Comparison of ENCODE assay signal across 24 cellular contexts in the genomic region with DNA sequence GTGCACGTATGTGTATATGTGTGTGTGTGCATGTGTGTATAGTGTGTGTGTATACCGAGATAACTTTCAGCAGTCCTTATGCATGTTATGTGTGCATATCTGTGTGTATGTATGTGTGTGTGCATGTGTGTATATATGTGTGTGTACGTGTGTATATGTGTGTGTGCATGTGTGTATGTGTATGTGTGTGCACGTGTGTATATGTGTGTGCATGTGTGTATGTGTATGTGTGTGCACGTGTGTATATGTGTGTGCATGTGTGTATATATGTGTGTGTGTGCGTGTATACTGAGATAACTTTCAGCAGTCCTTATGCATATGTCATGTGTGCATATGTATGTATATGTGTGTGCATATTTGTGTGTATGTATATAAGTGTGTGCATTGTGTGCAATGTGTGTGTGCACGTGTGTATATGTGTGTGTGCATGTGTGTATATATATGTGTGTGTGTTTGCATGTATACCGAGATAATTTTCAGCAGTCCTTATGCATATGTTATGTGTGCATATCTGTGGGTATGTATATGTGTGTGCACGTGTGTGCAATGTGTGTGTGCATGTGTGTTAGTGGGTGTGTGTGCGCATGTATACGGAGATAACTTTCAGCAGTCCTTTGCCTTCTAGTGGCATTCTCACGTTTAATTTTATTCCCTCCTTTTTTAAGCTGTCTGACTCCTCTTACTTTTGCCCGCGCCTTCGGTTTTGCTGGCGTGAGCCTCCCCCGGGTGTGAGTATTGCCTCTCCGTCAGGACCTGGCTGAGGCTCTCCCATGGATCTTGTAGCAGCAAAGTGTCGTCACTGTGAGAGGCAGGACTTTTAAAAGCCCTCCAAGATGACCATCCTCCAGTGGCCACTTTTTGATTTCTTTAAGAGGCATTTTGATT.
"Had no signal": no experiment of that assay in that cellular context is flagged by ENCODE, and none has a peak within 500 bp of the region (broad histone marks: within the 10 kb centered on the region; RNA-seq: fewer than 3 reads in every experiment).

No MANE protein-coding gene starts in this region.

- H3K79me2 ChIP-seq: parathyroid adenoma had no signal

- H3K36me3 ChIP-seq: cardiac muscle cell, esophagus muscularis mucosa, heart right ventricle, lower lobe of right lung, sigmoid colon, thoracic aorta, upper lobe of left lung had no signal

- H3K27me3 ChIP-seq: cardiac muscle cell, sigmoid colon, upper lobe of left lung had no signal

- H3K4me3 Mint-ChIP-seq: activated CD4-positive, alpha-beta memory T cell treated with anti-CD3 and anti-CD28 coated beads, Interleukin-2, amount 10 ng/mL, durations not matched to agents 7 days and 5 days; activated CD8-positive, alpha-beta memory T cell treated with anti-CD3 and anti-CD28 coated beads, Interleukin-2, amount 10 ng/mL, durations not matched to agents 7 days and 5 days; activated naive CD8-positive, alpha-beta T cell treated with anti-CD3 and anti-CD28 coated beads for 36 hours; activated T-helper 17 cell treated with anti-CD3 and anti-CD28 coated beads, Interleukin-2, amount 50 U/mL, for 72 hours; dendritic cell treated with granulocyte-macrophage colony-stimulating factor and Interleukin-4, amounts not matched to agents 40 ng/mL and 50 ng/mL, for 4 days; natural killer cell; stimulated activated memory B cell treated with anti-CD40 and anti-IgM and Interleukin-4, amounts not matched to agents 10 μg/mL and 1 μg/mL and 100 μg/mL, for 72 hours had no signal

- H3K9me3 ChIP-seq: lower lobe of right lung, sigmoid colon, thoracic aorta, upper lobe of left lung had no signal

- FAIRE-seq: endothelial cell of umbilical vein, keratinocyte had no signal

- H3K27me3 Mint-ChIP-seq: activated CD4-positive, alpha-beta memory T cell treated with anti-CD3 and anti-CD28 coated beads, Interleukin-2, amount 10 ng/mL, durations not matched to agents 7 days and 5 days; activated CD8-positive, alpha-beta memory T cell treated with anti-CD3 and anti-CD28 coated beads, Interleukin-2, amount 10 ng/mL, durations not matched to agents 7 days and 5 days; activated T-helper 17 cell treated with anti-CD3 and anti-CD28 coated beads, Interleukin-2, amount 50 U/mL, for 72 hours; dendritic cell treated with granulocyte-macrophage colony-stimulating factor and Interleukin-4, amounts not matched to agents 40 ng/mL and 50 ng/mL, for 4 days had no signal

- H3K27ac ChIP-seq: cardiac muscle cell, esophagus muscularis mucosa, heart right ventricle, lower lobe of right lung, parathyroid adenoma, sigmoid colon, thoracic aorta, upper lobe of left lung had no signal

- H3K36me3 Mint-ChIP-seq: activated CD8-positive, alpha-beta memory T cell treated with anti-CD3 and anti-CD28 coated beads, Interleukin-2, amount 10 ng/mL, durations not matched to agents 7 days and 5 days; activated naive CD8-positive, alpha-beta T cell treated with anti-CD3 and anti-CD28 coated beads for 36 hours; natural killer cell; stimulated activated memory B cell treated with anti-CD40 and anti-IgM and Interleukin-4, amounts not matched to agents 10 μg/mL and 1 μg/mL and 100 μg/mL, for 72 hours had no signal

- H3K27ac Mint-ChIP-seq: activated CD4-positive, alpha-beta memory T cell treated with anti-CD3 and anti-CD28 coated beads, Interleukin-2, amount 10 ng/mL, durations not matched to agents 7 days and 5 days; activated CD8-positive, alpha-beta memory T cell treated with anti-CD3 and anti-CD28 coated beads, Interleukin-2, amount 10 ng/mL, durations not matched to agents 7 days and 5 days; activated naive CD8-positive, alpha-beta T cell treated with anti-CD3 and anti-CD28 coated beads for 36 hours; activated T-helper 17 cell treated with anti-CD3 and anti-CD28 coated beads, Interleukin-2, amount 50 U/mL, for 72 hours; dendritic cell treated with granulocyte-macrophage colony-stimulating factor and Interleukin-4, amounts not matched to agents 40 ng/mL and 50 ng/mL, for 4 days; natural killer cell; stimulated activated memory B cell treated with anti-CD40 and anti-IgM and Interleukin-4, amounts not matched to agents 10 μg/mL and 1 μg/mL and 100 μg/mL, for 72 hours had no signal

- H3K4me1 ChIP-seq: esophagus muscularis mucosa, heart right ventricle, lower lobe of right lung, parathyroid adenoma, sigmoid colon, upper lobe of left lung had no signal

- DNase-seq: activated CD4-positive, alpha-beta memory T cell treated with anti-CD3 and anti-CD28 coated beads, Interleukin-2, amount 10 ng/mL, durations not matched to agents 7 days and 5 days; activated CD4-positive, alpha-beta T cell treated with anti-CD3 and anti-CD28 coated beads for 48 hours; activated CD4-positive, CD25-positive, alpha-beta regulatory T cell; activated CD8-positive, alpha-beta memory T cell treated with anti-CD3 and anti-CD28 coated beads, Interleukin-2, amount 10 ng/mL, durations not matched to agents 7 days and 5 days; activated naive CD4-positive, alpha-beta T cell; activated naive CD8-positive, alpha-beta T cell treated with anti-CD3 and anti-CD28 coated beads for 36 hours; activated T-cell treated with anti-CD3 and anti-CD28 coated beads, Interleukin-2, amount 50 U/mL, for 1 hour; amniotic stem cell; effector CD8-positive, alpha-beta T cell; heart right ventricle; lower lobe of right lung; natural killer cell; sigmoid colon; stimulated activated CD4-positive, alpha-beta T cell treated with anti-CD3 and anti-CD28 coated beads, Interleukin-4, amount 100 ng/mL, for 4 hours; upper lobe of left lung had no signal

- ATAC-seq: activated CD8-positive, alpha-beta memory T cell treated with anti-CD3 and anti-CD28 coated beads, Interleukin-2, amount 10 ng/mL, durations not matched to agents 7 days and 5 days; activated T-helper 17 cell treated with anti-CD3 and anti-CD28 coated beads, Interleukin-2, amount 50 U/mL, for 72 hours; heart right ventricle; lower lobe of right lung; stimulated activated memory B cell treated with anti-CD40 and anti-IgM and Interleukin-4, amounts not matched to agents 10 μg/mL and 1 μg/mL and 100 μg/mL, for 72 hours had no signal

- H2AFZ ChIP-seq: parathyroid adenoma had no signal

- H3K9ac ChIP-seq: parathyroid adenoma had no signal

- H3K4me3 ChIP-seq: cardiac muscle cell, esophagus muscularis mucosa, heart right ventricle, lower lobe of right lung, sigmoid colon, thoracic aorta, upper lobe of left lung had no signal

- H3K4me1 Mint-ChIP-seq: activated CD4-positive, alpha-beta memory T cell treated with anti-CD3 and anti-CD28 coated beads, Interleukin-2, amount 10 ng/mL, durations not matched to agents 7 days and 5 days; activated CD8-positive, alpha-beta memory T cell treated with anti-CD3 and anti-CD28 coated beads, Interleukin-2, amount 10 ng/mL, durations not matched to agents 7 days and 5 days; activated naive CD8-positive, alpha-beta T cell treated with anti-CD3 and anti-CD28 coated beads for 36 hours; activated T-helper 17 cell treated with anti-CD3 and anti-CD28 coated beads, Interleukin-2, amount 50 U/mL, for 72 hours; natural killer cell; stimulated activated memory B cell treated with anti-CD40 and anti-IgM and Interleukin-4, amounts not matched to agents 10 μg/mL and 1 μg/mL and 100 μg/mL, for 72 hours had no signal
